ENCODE assay signal across 7 cellular contexts in the genomic region with DNA sequence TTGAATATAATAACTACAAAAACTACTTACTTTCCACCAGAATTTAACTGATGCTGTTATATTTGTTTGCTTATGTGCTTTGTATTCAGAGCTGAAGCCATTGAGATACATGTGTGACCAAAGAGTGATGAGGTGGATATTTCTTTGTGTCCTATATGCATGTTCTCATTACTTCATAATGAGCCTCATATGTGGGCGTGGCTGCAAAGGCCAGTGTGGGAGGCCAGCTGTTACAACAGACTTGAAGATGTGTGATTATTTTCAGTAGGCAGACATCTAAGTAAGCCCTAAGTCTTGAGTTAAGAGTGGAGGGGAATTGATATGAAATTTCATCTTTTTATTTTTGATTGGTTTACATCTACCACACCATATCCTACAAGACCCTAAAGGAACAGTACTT.
DNase-seq lines count a peak whose midpoint lies in the region; ATAC-seq, FAIRE-seq and TF ChIP-seq lines count a peak whose summit lies in the region.
"Not testable (repeated sequence)": the region's sequence is repeated elsewhere in the genome, so short reads cannot be mapped to it uniquely, and the experiment has no call there.

No MANE protein-coding gene starts in this region.

- DNase-seq in EL (peak; percentile 0), IMR-90 (peak; percentile 23), NCI-H524 (lab: John Stamatoyannopoulos, UW) (peak; percentile 4 to 34), SJCRH30 (peak; percentile 14 to 44), bronchial epithelial cell (ENCODE audit: low read depth) (peak; percentile 22), fibroblast of lung (ENCODE audit: low read depth in 2 of 2) (peak; percentile 0 to 27)
- DNase-seq in keratinocyte (ENCODE audit: low read depth, low spot score) = not testable (repeated sequence)

- intact Hi-C loops in IMR-90 (cut with micrococcal nuclease) = not testable (repeated sequence)

- not testable (repeated sequence) for H2BK15ac ChIP-seq in IMR-90 (ENCODE audit: low read depth, low read length)

- not testable (repeated sequence) for H3K4ac ChIP-seq in IMR-90 (ENCODE audit: low read depth, low read length)

- H2AK9ac ChIP-seq in IMR-90 (replicated peaks; ENCODE audit: low read depth, low read length, poor library complexity) = not testable (repeated sequence)

- H3K27ac ChIP-seq in IMR-90 (ENCODE audit: insufficient read depth, low read length); SJCRH30; fibroblast of lung (ENCODE audit: insufficient read depth, low read length); keratinocyte (ENCODE audit: control insufficient read depth, insufficient read depth, low read length): not testable (repeated sequence)

- not testable (repeated sequence) for FAIRE-seq in bronchial epithelial cell (lab: Jason Lieb, UNC)
- FAIRE-seq in keratinocyte (lab: Jason Lieb, UNC) = peak; percentile 67

- not testable (repeated sequence) for H3K79me2 ChIP-seq in fibroblast of lung (ENCODE audit: control insufficient read depth, insufficient read depth, low read length); keratinocyte (ENCODE audit: control insufficient read depth, insufficient read depth, low read length)

- H4K8ac ChIP-seq in IMR-90 (ENCODE audit: low read depth in 2 of 2, low read length in 2 of 2) = not testable (repeated sequence)

- whole genome bisulfite sequencing in IMR-90 (ENCODE audit: extremely low coverage in 2 of 2, insufficient read length in 1 of 2), 2 experiments = no CpG with 5 or more reads among the region's 1 CpG

- not testable (repeated sequence) for H2BK5ac ChIP-seq in IMR-90 (ENCODE audit: low read depth, low read length, poor library complexity, severe bottlenecking)

- not testable (repeated sequence) for H3K4me2 ChIP-seq in IMR-90 (ENCODE audit: low read depth, low read length); fibroblast of lung (ENCODE audit: extremely low read depth, insufficient read depth, low read length); keratinocyte (ENCODE audit: control insufficient read depth, extremely low read depth, insufficient read depth, low read depth, low read length)

- H3K4me1 ChIP-seq in IMR-90 (ENCODE audit: control insufficient read depth, insufficient read depth, low read length); SJCRH30; fibroblast of lung (ENCODE audit: control insufficient read depth, extremely low read depth, insufficient read depth, low read length); keratinocyte (ENCODE audit: control insufficient read depth, extremely low read depth, insufficient read depth, low read length): not testable (repeated sequence)

- H3K36me3 ChIP-seq in IMR-90 (ENCODE audit: control insufficient read depth, insufficient read depth, low read length); SJCRH30; bronchial epithelial cell (ENCODE audit: control insufficient read depth, insufficient read depth, low read length); fibroblast of lung (ENCODE audit: control insufficient read depth, insufficient read depth, low read length); keratinocyte (ENCODE audit: control insufficient read depth in 2 of 2, extremely low read depth in 1 of 2, insufficient read depth in 2 of 2, low read length in 2 of 2): not testable (repeated sequence)

- ATAC-seq in IMR-90 (ENCODE audit: low read depth) = not testable (repeated sequence)

- not testable (repeated sequence) for H3K18ac ChIP-seq in IMR-90 (ENCODE audit: low read depth, low read length)

- BruUV-seq in IMR-90 (replicated peaks; lab: Mats Ljungman, UMichigan) = not testable (repeated sequence)

- not testable (repeated sequence) for H4K20me1 ChIP-seq in IMR-90 (ENCODE audit: insufficient read depth, low read length); fibroblast of lung (ENCODE audit: control insufficient read depth, extremely low read depth, insufficient read depth, low read length); keratinocyte (ENCODE audit: control insufficient read depth, extremely low read depth, insufficient read depth, low read length)

- H3K79me1 ChIP-seq in IMR-90 (ENCODE audit: low read depth in 1 of 2, low read length in 2 of 2) = not testable (repeated sequence)

- in situ Hi-C loops in IMR-90 (cut with MboI; ENCODE audit: low sequenced_read_pairs) = loop anchor here (25.0 kb wide), 1 partner anchor 229 kb away; no protein-coding TSS in a partner anchor

- not testable (repeated sequence) for H3K9ac ChIP-seq in IMR-90 (ENCODE audit: low read depth, low read length); fibroblast of lung (ENCODE audit: insufficient read depth, low read length); keratinocyte (ENCODE audit: control insufficient read depth, extremely low read depth, insufficient read depth, low read length)

- TF ChIP-seq CTCF in IMR-90 (conservative IDR thresholded peaks at IDR 0.05; ENCODE audit: low read depth, low read length); bronchial epithelial cell (IDR thresholded peaks at IDR 0.05; ENCODE audit: insufficient read depth, low read length, severe bottlenecking); fibroblast of lung (conservative IDR thresholded peaks at IDR 0.05 in 1 of 2, IDR thresholded peaks at IDR 0.05 in 1 of 2; ENCODE audit: low read depth in 1 of 2, low read length in 2 of 2); keratinocyte (optimal IDR thresholded peaks at IDR 0.05 in 1 of 3, IDR thresholded peaks at IDR 0.05 in 1 of 3, conservative IDR thresholded peaks at IDR 0.05 in 1 of 3; ENCODE audit: extremely low read depth in 1 of 3, insufficient read depth in 2 of 3, low read length in 3 of 3): not testable (repeated sequence)

- not testable (repeated sequence) for H2BK120ac ChIP-seq in IMR-90 (ENCODE audit: low read depth, low read length)

- H2AFZ ChIP-seq in IMR-90 (replicated peaks; ENCODE audit: low read length, poor library complexity); fibroblast of lung (ENCODE audit: low read length); keratinocyte (ENCODE audit: control insufficient read depth, low read length): not testable (repeated sequence)

- H3K56ac ChIP-seq in IMR-90 (ENCODE audit: extremely low read depth, insufficient read depth, low read length) = not testable (repeated sequence)

- POLR2A ChIA-PET in IMR-90 (lab: Charles Lee; ENCODE audit: unreplicated experiment) = not testable (repeated sequence)

- not testable (repeated sequence) for H3K14ac ChIP-seq in IMR-90 (replicated peaks; ENCODE audit: low read depth, low read length)

- H2AK5ac ChIP-seq in IMR-90 (ENCODE audit: low read depth, low read length) = not testable (repeated sequence)

- H3K9me1 ChIP-seq in IMR-90 (ENCODE audit: insufficient read depth, low read length); keratinocyte (ENCODE audit: control insufficient read depth, extremely low read depth, insufficient read depth, low read length): not testable (repeated sequence)

- not testable (repeated sequence) for H3K27me3 ChIP-seq in IMR-90 (ENCODE audit: control insufficient read depth, insufficient read depth, low read length); SJCRH30; bronchial epithelial cell (ENCODE audit: control insufficient read depth, insufficient read depth, low read length); fibroblast of lung (ENCODE audit: control insufficient read depth, insufficient read depth, low read length); keratinocyte (ENCODE audit: control insufficient read depth, extremely low read depth, insufficient read depth, low read length)

- H3K9me3 ChIP-seq in IMR-90 (ENCODE audit: control insufficient read depth, insufficient read depth, low read length); SJCRH30 (replicated peaks); fibroblast of lung (ENCODE audit: control insufficient read depth, insufficient read depth, low read depth, low read length); keratinocyte (ENCODE audit: control insufficient read depth, low read depth, low read length): not testable (repeated sequence)

- not testable (repeated sequence) for H3K23ac ChIP-seq in IMR-90 (ENCODE audit: low read depth, low read length)

- CTCF ChIA-PET in IMR-90 (lab: Yijun Ruan, JAX) = not testable (repeated sequence)

- TF ChIP-seq POLR2A in IMR-90 (IDR thresholded peaks at IDR 0.05; ENCODE audit: low read depth, low read length) = not testable (repeated sequence)

- H3K4me3 ChIP-seq in IMR-90 (ENCODE audit: insufficient read depth, low read depth, low read length); SJCRH30; bronchial epithelial cell (ENCODE audit: low read depth, low read length); fibroblast of lung (replicated peaks in 1 of 4; ENCODE audit: control extremely low read depth in 1 of 4, insufficient read depth in 1 of 4, low read depth in 3 of 4, low read length in 4 of 4); keratinocyte (ENCODE audit: control insufficient read depth in 2 of 3, extremely low read depth in 1 of 3, insufficient read depth in 2 of 3, low read depth in 1 of 3, low read length in 3 of 3): not testable (repeated sequence)

- not testable (repeated sequence) for H4K91ac ChIP-seq in IMR-90 (ENCODE audit: insufficient read depth, low read depth, low read length)

- not testable (repeated sequence) for H2BK20ac ChIP-seq in IMR-90 (ENCODE audit: low read depth, low read length)

- TF ChIP-seq RAD21 in IMR-90 (IDR thresholded peaks at IDR 0.05; ENCODE audit: low read length) = not testable (repeated sequence)

- H4K5ac ChIP-seq in IMR-90 (ENCODE audit: low read depth, low read length) = not testable (repeated sequence)

- dilution Hi-C loops in IMR-90 (cut with HindIII; ENCODE audit: low sequenced_read_pairs, unreplicated experiment); keratinocyte (cut with MboI; ENCODE audit: extremely low pct_ligation_motif_present, low sequenced_read_pairs): not testable (repeated sequence)
